In genomic region chr7:142451817-142452216, GRCh38 we compare ENCODE assay signal across 23 cellular contexts.
"Had no signal": no experiment of that assay in that cellular context is flagged by ENCODE, and none has a peak within 500 bp of the region (broad histone marks: within the 10 kb centered on the region; RNA-seq: fewer than 3 reads in every experiment).

No MANE protein-coding gene starts in this region.

- H3K36me3 ChIP-seq: brain microvascular endothelial cell, cardiac muscle cell, Peyer's patch, SJCRH30 had no signal

- H3K27ac Mint-ChIP-seq: activated CD4-positive, alpha-beta memory T cell treated with anti-CD3 and anti-CD28 coated beads for 36 hours; activated naive CD8-positive, alpha-beta T cell; activated T-cell treated with anti-CD3 and anti-CD28 coated beads, Interleukin-2, amount 50 U/mL, for 72 hours had no signal

- DNase-seq: activated CD4-positive, alpha-beta memory T cell treated with anti-CD3 and anti-CD28 coated beads for 36 hours; activated CD4-positive, alpha-beta T cell treated with anti-CD3 and anti-CD28 coated beads, Interleukin-2, amount 10 ng/mL, durations not matched to agents 7 days and 5 days; activated CD4-positive, CD25-positive, alpha-beta regulatory T cell; activated naive CD4-positive, alpha-beta T cell; activated T-cell treated with anti-CD3 and anti-CD28 coated beads, Interleukin-2, amount 50 U/mL, for 72 hours; amygdala; brain microvascular endothelial cell; NCI-H1105 treated with DMSO at 0.1 percent for 48 hours; NCI-H1436 treated with DMSO at 0.1 percent for 48 hours; NCI-H187; NCI-H2081; NCI-H446; NCI-H524; Peyer's patch; Right ventricle myocardium superior; SJCRH30; SK-N-SH; T-helper 1 cell had no signal

- FAIRE-seq: astrocyte had no signal

- H3K27me3 ChIP-seq: brain microvascular endothelial cell, cardiac muscle cell, Peyer's patch had no signal

- H3K9ac ChIP-seq: SK-N-SH had no signal

- H3K36me3 Mint-ChIP-seq: activated CD4-positive, alpha-beta memory T cell treated with anti-CD3 and anti-CD28 coated beads for 36 hours; activated naive CD8-positive, alpha-beta T cell had no signal

- H3K9me3 ChIP-seq: Peyer's patch, SJCRH30, SK-N-SH had no signal

- H3K27me3 Mint-ChIP-seq: activated naive CD8-positive, alpha-beta T cell had no signal

- H3K4me3 ChIP-seq: cardiac muscle cell, Peyer's patch, SJCRH30 had no signal

- H3K4me3 Mint-ChIP-seq: activated CD4-positive, alpha-beta memory T cell treated with anti-CD3 and anti-CD28 coated beads for 36 hours; activated naive CD8-positive, alpha-beta T cell had no signal

- H3K4me2 ChIP-seq: SK-N-SH had no signal

- ATAC-seq: activated T-cell treated with anti-CD3 and anti-CD28 coated beads, Interleukin-2, amount 50 U/mL, for 72 hours had no signal

- H3K4me1 ChIP-seq: Peyer's patch, SJCRH30 had no signal

- H3K9me3 Mint-ChIP-seq: activated CD4-positive, alpha-beta memory T cell treated with anti-CD3 and anti-CD28 coated beads for 36 hours; activated CD4-positive, alpha-beta T cell treated with anti-CD3 and anti-CD28 coated beads, Interleukin-2, amount 10 ng/mL, durations not matched to agents 7 days and 5 days; activated T-cell treated with anti-CD3 and anti-CD28 coated beads, Interleukin-2, amount 50 U/mL, for 72 hours had no signal

- H3K27ac ChIP-seq: brain microvascular endothelial cell, cardiac muscle cell, Peyer's patch, RWPE1, SJCRH30, VCaP had no signal
